25 cellular contexts compared by ENCODE assay signal in genomic region chr12:2112401-2112800, GRCh38. TPM values are rescaled to one million over a fixed set of nuclear protein-coding genes. Genes with fewer than 3 reads are reported as not detected.
A peak's percentile ranks its signal among the peaks of the same experiment; 100 is the strongest.
DNase-seq lines count a peak whose midpoint lies in the region; TF ChIP-seq lines count a peak whose summit lies in the region.
"Had no signal": no experiment of that assay in that cellular context is flagged by ENCODE, and none has a peak within 500 bp of the region (broad histone marks: within the 10 kb centered on the region; RNA-seq: fewer than 3 reads in every experiment).

No MANE protein-coding gene starts in this region.

- H3K27ac ChIP-seq in left ventricle myocardium inferior (replicated peaks) (peak overlapping the region; percentile 88), sigmoid colon (peak overlapping the region; percentile 38 to 65 (median 57)), testis (no peak overlapping the region)
- H3K27ac ChIP-seq: PC-9, psoas muscle, VCaP had no signal

- H3K9me3 ChIP-seq in left ventricle myocardium inferior (replicated peaks) (no peaks in the 10 kb centered on the region), sigmoid colon (no peaks in the 10 kb centered on the region), testis (no peaks in the 10 kb centered on the region)
- H3K9me3 ChIP-seq: HAP-1, psoas muscle had no signal

- H3K4me3 ChIP-seq in left ventricle myocardium inferior (no peak overlapping the region), sigmoid colon (no peak overlapping the region), testis (no peak overlapping the region)
- H3K4me3 ChIP-seq: HAP-1, PC-9, psoas muscle, smooth muscle cell had no signal

- H3K36me3 ChIP-seq in left ventricle myocardium inferior (peaks cover 18% of the 10 kb centered on the region), sigmoid colon (peaks cover 0 to 16% (median 3%) of the 10 kb centered on the region in 4 donors), testis (ENCODE audit: low read depth, missing control alignments) (no peaks in the 10 kb centered on the region)
- H3K36me3 ChIP-seq: HAP-1 had no signal

- H3K27me3 ChIP-seq in left ventricle myocardium inferior (ENCODE audit: low read depth): no peaks in the 10 kb centered on the region
- H3K27me3 ChIP-seq in sigmoid colon: no peaks in the 10 kb centered on the region
- no peaks in the 10 kb centered on the region for H3K27me3 ChIP-seq in testis

- TF ChIP-seq POLR2A in sigmoid colon (IDR thresholded peaks at IDR 0.05) (no peak), testis (IDR thresholded peaks at IDR 0.05) (no peak)

- 27 to 78% methylated on average over 7 of the region's 7 CpGs for WGBS in sigmoid colon, 2 donors
- 92 to 94% methylated on average over 7 of the region's 7 CpGs for WGBS in testis, 2 donors

- no peak for TF ChIP-seq EP300 in sigmoid colon (IDR thresholded peaks at IDR 0.05)

- TF ChIP-seq CTCF in left ventricle myocardium inferior (IDR thresholded peaks at IDR 0.05; ENCODE audit: borderline replicate concordance): no peak
- no peak for TF ChIP-seq CTCF in sigmoid colon (IDR thresholded peaks at IDR 0.05)
- no peak for TF ChIP-seq CTCF in testis (IDR thresholded peaks at IDR 0.05)

- DNase-seq in NCI-H524 (lab: John Stamatoyannopoulos, UW) (peak; percentile 67 to 80), NCI-H82 (lab: John Stamatoyannopoulos, UW) (peak; percentile 84), left ventricle myocardium inferior (no peak), sigmoid colon (peak; percentile 38), NOMO-1 treated with dmso at 0.1 percent for 144 hours (lab: John Stamatoyannopoulos, UW; ENCODE audit: unreplicated experiment) (no peak), testis (no peak)
- DNase-seq in stimulated activated CD4-positive, alpha-beta T cell treated with anti-CD3 and anti-CD28 coated beads, Interleukin-4, amount 100 ng/mL, for 4 hours: no peak
- DNase-seq: activated CD4-positive, alpha-beta T cell treated with anti-CD3 and anti-CD28 coated beads, Interleukin-2, amount 10 ng/mL, durations not matched to agents 24 days and 14 days; activated naive CD4-positive, alpha-beta T cell; activated T-cell treated with anti-CD3 and anti-CD28 coated beads, Interleukin-2, amount 50 U/mL, for 24 hours; COR-L47; DND-41; mammary epithelial cell; NCI-H1048; NCI-H187; NCI-H226; PC-9; psoas muscle; SHP77 treated with DMSO at 0.1 percent for 48 hours; stimulated activated CD4-positive, alpha-beta T cell treated with anti-CD3 and anti-CD28 coated beads, Interleukin-1b, Interleukin-23, amount 100 ng/mL, for 48 hours; T-helper 9 cell had no signal

- intact Hi-C loops in left ventricle myocardium inferior (cut with micrococcal nuclease) (no loop called here), sigmoid colon (cut with DNase I) (no loop called here), testis (cut with DNase I; ENCODE audit: low total_unique reads) (no loop called here)

- H3K4me1 ChIP-seq in left ventricle myocardium inferior (peaks cover 97% of the 10 kb centered on the region), sigmoid colon (peaks cover 0 to 89% (median 78%) of the 10 kb centered on the region in 4 donors), testis (no peaks in the 10 kb centered on the region)
- H3K4me1 ChIP-seq: HAP-1, psoas muscle had no signal

RNA-seq across cellular contexts. Expression of gene CACNA1C, which starts 59.6 kb away (rescaled TPM):
- total RNA-seq in left ventricle myocardium inferior (137 TPM), sigmoid colon (100 to 1,000 TPM in 2 of 4 donors, 10 to 100 TPM in 2; 62.0 to 213 (median 119) TPM), testis (10 to 100 TPM; 20.3 to 36.8 TPM)
- polyA plus RNA-seq in sigmoid colon (1 to 10 TPM in 1 of 3 donors, under 1 TPM in 2; 0.46 to 7.6 (median 0.60) TPM), testis (ENCODE audit: insufficient read depth, low read depth, low replicate concordance) (32.0 TPM)
- total RNA-seq: PC-9 had no signal
- polyA plus RNA-seq: keratinocyte, mammary epithelial cell had no signal

Comparison
In these comparisons a context has a peak if more than half of its experiments do, and no peak if none do; other contexts are left out.
1. DNase-seq: peak in NCI-H524 (2 of 2), NCI-H82 (single experiment) and sigmoid colon (single experiment); none in left ventricle myocardium inferior (single experiment), NOMO-1 treated with dmso at 0.1 percent for 144 hours (single experiment), testis (single experiment) and stimulated activated CD4-positive, alpha-beta T cell treated with anti-CD3 and anti-CD28 coated beads, Interleukin-4, amount 100 ng/mL, for 4 hours (0 of 2).
2. H3K27ac ChIP-seq: peak in left ventricle myocardium inferior (single experiment) and sigmoid colon (4 of 4); none in testis (0 of 2).